In genomic region chr7:1240296-1240820, GRCh38 we compare ENCODE assay signal across 24 cellular contexts. TPM values are rescaled to one million over a fixed set of nuclear protein-coding genes. Genes with fewer than 3 reads are reported as not detected.
DNase-seq lines count a peak whose midpoint lies in the region; ATAC-seq and TF ChIP-seq lines count a peak whose summit lies in the region.
"Had no signal": no experiment of that assay in that cellular context is flagged by ENCODE, and none has a peak within 500 bp of the region (broad histone marks: within the 10 kb centered on the region; RNA-seq: fewer than 3 reads in every experiment).

No MANE protein-coding gene starts in this region.

- H3F3A ChIP-seq in neural progenitor cell (ENCODE audit: low read depth), result peaks cover 34% of the 10 kb centered on the region

- ATAC-seq in HG02970 (IDR thresholded peaks at IDR 0.05; ENCODE audit: low FRiP score, unreplicated experiment) (no peak), GM18517 (IDR thresholded peaks at IDR 0.05; ENCODE audit: unreplicated experiment) (no peak)
- ATAC-seq: body of pancreas, left ventricle myocardium superior, mucosa of descending colon had no signal

- H3K36me3 ChIP-seq in ES-I3 (ENCODE audit: insufficient read depth, low read length) (no peaks in the 10 kb centered on the region), neural progenitor cell (no peaks in the 10 kb centered on the region), WERI-Rb-1 (no peaks in the 10 kb centered on the region)
- H3K36me3 ChIP-seq: BLaER1 treated with 17β-estradiol and CSF1 and Interleukin-3, amounts not matched to agents 10 nM and 100 nM; colonic mucosa; tibial nerve had no signal

- no peak for TF ChIP-seq CTCF in neural progenitor cell (IDR thresholded peaks at IDR 0.05)
- TF ChIP-seq CTCF in WERI-Rb-1 (IDR thresholded peaks at IDR 0.05; ENCODE audit: low read depth, low read length), result no peak

- H3K9me3 ChIP-seq in ES-I3 (ENCODE audit: control insufficient read depth, insufficient read depth, low read length) (no peaks in the 10 kb centered on the region), neural progenitor cell (ENCODE audit: low read depth) (no peaks in the 10 kb centered on the region), WERI-Rb-1 (ENCODE audit: severe bottlenecking) (no peaks in the 10 kb centered on the region)
- H3K9me3 ChIP-seq: body of pancreas, colonic mucosa, mucosa of descending colon, tibial nerve had no signal

- peaks cover 91% of the 10 kb centered on the region for H4K20me1 ChIP-seq in neural progenitor cell (ENCODE audit: low read depth)

- H3K27ac Mint-ChIP-seq in T-helper 2 cell treated with Interferon-gamma antibody and Interleukin-4, amounts not matched to agents 5 μg/mL and 100 μg/mL, for 36 hours, result peak overlapping the region; percentile 58
- H3K27ac Mint-ChIP-seq in neural progenitor cell, result no peak overlapping the region

- H3K4me1 Mint-ChIP-seq in T-helper 2 cell treated with Interferon-gamma antibody and Interleukin-4, amounts not matched to agents 5 μg/mL and 100 μg/mL, for 36 hours (ENCODE audit: low read depth), result peaks cover 3% of the 10 kb centered on the region
- H3K4me1 Mint-ChIP-seq in neural progenitor cell, result peaks cover 9% of the 10 kb centered on the region

- no peaks in the 10 kb centered on the region for H3K9me3 Mint-ChIP-seq in T-helper 2 cell treated with Interferon-gamma antibody and Interleukin-4, amounts not matched to agents 5 μg/mL and 100 μg/mL, for 36 hours
- H3K9me3 Mint-ChIP-seq in neural progenitor cell, result no peaks in the 10 kb centered on the region

- H3K4me3 ChIP-seq in neural progenitor cell, result no peak overlapping the region
- H3K4me3 ChIP-seq in WERI-Rb-1 (ENCODE audit: low read depth, low read length), result no peak overlapping the region
- H3K4me3 ChIP-seq: BLaER1 treated with 17β-estradiol and CSF1 and Interleukin-3, amounts not matched to agents 10 nM and 100 nM; body of pancreas; colonic mucosa; GM23248; mucosa of descending colon; tibial nerve had no signal

- DNase-seq in T-helper 2 cell treated with Interferon-gamma antibody and Interleukin-4, amounts not matched to agents 5 μg/mL and 100 μg/mL, for 36 hours (ENCODE audit: low spot score), result no peak
- DNase-seq in T-helper 2 cell, result no peak
- DNase-seq in cerebellum (ENCODE audit: low spot score), result peak; percentile 38
- DNase-seq in neural progenitor cell (ENCODE audit: low spot score), result peak; percentile 62
- no peak for DNase-seq in WERI-Rb-1
- DNase-seq: activated naive CD4-positive, alpha-beta T cell; body of pancreas; colonic mucosa; GM23248; head of caudate nucleus; Karpas-422; left ventricle myocardium superior; NCI-H524 treated with DMSO at 0.1 percent for 48 hours; SHP77 treated with DMSO at 0.1 percent for 48 hours; stimulated activated naive CD4-positive, alpha-beta T cell had no signal

- H3K27ac ChIP-seq in neural progenitor cell (no peak overlapping the region), WERI-Rb-1 (no peak overlapping the region)
- H3K27ac ChIP-seq: BLaER1 treated with 17β-estradiol and CSF1 and Interleukin-3, amounts not matched to agents 10 nM and 100 nM; body of pancreas; colonic mucosa; GM23248; tibial nerve had no signal

- peaks cover 2% of the 10 kb centered on the region for H3K36me3 Mint-ChIP-seq in T-helper 2 cell treated with Interferon-gamma antibody and Interleukin-4, amounts not matched to agents 5 μg/mL and 100 μg/mL, for 36 hours (ENCODE audit: low read depth)
- H3K36me3 Mint-ChIP-seq in neural progenitor cell, result no peaks in the 10 kb centered on the region

- no peaks in the 10 kb centered on the region for H3K79me2 ChIP-seq in neural progenitor cell (ENCODE audit: low read depth)

- H3K4me2 ChIP-seq in neural progenitor cell, result no peak overlapping the region
- H3K4me2 ChIP-seq: BLaER1 treated with 17β-estradiol and CSF1 and Interleukin-3, amounts not matched to agents 10 nM and 100 nM had no signal

- peaks cover 100% of the 10 kb centered on the region for H3K27me3 ChIP-seq in neural progenitor cell
- H3K27me3 ChIP-seq in WERI-Rb-1 (ENCODE audit: insufficient read depth, low read depth, severe bottlenecking), result peaks cover 78% of the 10 kb centered on the region

- H3K4me1 ChIP-seq in ES-I3 (ENCODE audit: insufficient read depth, low read length) (peaks cover 10% of the 10 kb centered on the region), neural progenitor cell (peaks cover 10% of the 10 kb centered on the region)
- H3K4me1 ChIP-seq: colonic mucosa had no signal

- peak overlapping the region; percentile 42; the same call in 1 of the 2 replicates for H3K9ac ChIP-seq in ES-I3 (ENCODE audit: low read depth, low read length)
- H3K9ac ChIP-seq in neural progenitor cell, result no peak overlapping the region
- H3K9ac ChIP-seq: BLaER1 treated with 17β-estradiol and CSF1 and Interleukin-3, amounts not matched to agents 10 nM and 100 nM; GM23248 had no signal

- peaks cover 64% of the 10 kb centered on the region for H3K27me3 Mint-ChIP-seq in T-helper 2 cell treated with Interferon-gamma antibody and Interleukin-4, amounts not matched to agents 5 μg/mL and 100 μg/mL, for 36 hours (ENCODE audit: low read depth)
- peaks cover 76% of the 10 kb centered on the region for H3K27me3 Mint-ChIP-seq in neural progenitor cell (ENCODE audit: insufficient read depth, low read depth)

- H3K4me3 Mint-ChIP-seq in T-helper 2 cell treated with Interferon-gamma antibody and Interleukin-4, amounts not matched to agents 5 μg/mL and 100 μg/mL, for 36 hours, result no peak overlapping the region
- H3K4me3 Mint-ChIP-seq in neural progenitor cell, result no peak overlapping the region

- no peak overlapping the region for H2AFZ ChIP-seq in neural progenitor cell (replicated peaks)
- H2AFZ ChIP-seq: GM23248 had no signal

RNA-seq across cellular contexts. Expression of gene UNCX, which starts 7.7 kb away (rescaled TPM):
- total RNA-seq in cerebellum (15.5 TPM), neural progenitor cell (ENCODE audit: low replicate concordance) (not detected in 2 replicates)
- total RNA-seq: body of pancreas; colonic mucosa; GM23248; left ventricle myocardium superior; mucosa of descending colon; OCI-LY7; omental fat pad; T-helper 2 cell treated with Interferon-gamma antibody and Interleukin-4, amounts not matched to agents 100 ng/mL and 5 ng/mL, for 36 hours; tibial nerve had no signal

Comparison
In these comparisons a context has a peak if more than half of its experiments do, and no peak if none do; other contexts are left out.
1. DNase-seq: peak in cerebellum (single experiment) and neural progenitor cell (single experiment); none in T-helper 2 cell treated with Interferon-gamma antibody and Interleukin-4, amounts not matched to agents 5 μg/mL and 100 μg/mL, for 36 hours (single experiment), T-helper 2 cell (0 of 5) and WERI-Rb-1 (single experiment).
2. RNA of gene UNCX, which starts 7.7 kb away (total RNA-seq): 15.5 TPM in cerebellum (single experiment); not detected in neural progenitor cell; every median in the first group is over 10 times any median in the second.